Comparison of ENCODE assay signal across 8 cellular contexts in the genomic region with DNA sequence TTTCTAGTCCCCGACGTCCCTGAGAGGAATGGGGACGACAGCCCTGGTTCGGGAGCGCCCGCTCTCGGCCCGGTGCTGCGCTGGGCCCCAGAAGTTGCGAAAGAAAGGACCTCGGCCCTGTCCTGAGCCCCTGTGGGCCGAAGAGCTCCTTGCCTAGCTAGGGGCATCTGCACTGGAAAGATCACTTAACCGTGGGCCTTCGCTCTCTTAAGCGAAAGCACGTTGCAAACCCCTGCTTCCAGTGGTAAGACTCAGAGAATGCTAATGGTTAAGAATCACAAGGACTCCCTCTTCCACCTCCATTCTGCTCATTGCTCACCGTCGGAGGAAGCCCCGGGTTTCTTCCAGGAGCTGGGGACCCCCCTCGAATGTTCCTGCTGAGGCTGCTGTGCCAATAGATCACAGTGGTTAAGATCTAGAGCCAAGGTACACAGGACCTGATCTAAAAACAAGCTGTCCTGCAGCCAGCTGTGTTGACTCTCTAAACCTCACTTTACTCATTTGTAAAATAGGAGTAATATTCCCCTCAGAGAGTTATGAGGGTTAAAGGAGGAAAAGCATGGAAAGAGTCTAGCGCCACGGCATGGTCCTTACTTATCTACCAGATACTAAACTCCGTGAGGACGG. TPM values are rescaled to one million over a fixed set of nuclear protein-coding genes. Genes with fewer than 3 reads are reported as not detected.
DNase-seq lines count a peak whose midpoint lies in the region; ATAC-seq and TF ChIP-seq lines count a peak whose summit lies in the region.

No MANE protein-coding gene starts in this region.

- 3 to 11% methylated on average over 24 of the region's 24 CpGs for WGBS in sigmoid colon, 2 donors

- H3K9me2 ChIP-seq in SU-DHL-6 (replicated peaks; ENCODE audit: insufficient read depth, low read length), result no peaks in the 10 kb centered on the region

- H3F3A ChIP-seq in SU-DHL-6 (ENCODE audit: insufficient read depth), result no peaks in the 10 kb centered on the region

- H3K9ac ChIP-seq in SU-DHL-6 (ENCODE audit: low read length), result peak overlapping the region; percentile 86

- TF ChIP-seq CTCF in 22Rv1 (IDR thresholded peaks at IDR 0.05) (no peak), SU-DHL-6 (IDR thresholded peaks at IDR 0.05; ENCODE audit: insufficient read depth, low read length, poor library complexity, severe bottlenecking) (no peak), fibroblast of pulmonary artery (IDR thresholded peaks at IDR 0.05; ENCODE audit: low read length, missing control alignments) (no peak), sigmoid colon (IDR thresholded peaks at IDR 0.05) (no peak)

- DNase-seq in fibroblast of pulmonary artery (ENCODE audit: low read depth) (peak; percentile 20), sigmoid colon (no peak), T1000 (lab: John Stamatoyannopoulos, UW) (no peak), NCI-H345 (lab: John Stamatoyannopoulos, UW) (no peak)

- TF ChIP-seq POLR2A in sigmoid colon (IDR thresholded peaks at IDR 0.05), result no peak

- ATAC-seq in GM19455 (IDR thresholded peaks at IDR 0.05; ENCODE audit: unreplicated experiment) (peak; percentile 34), HG02885 (IDR thresholded peaks at IDR 0.05; ENCODE audit: poor library complexity, unreplicated experiment) (no peak)

- H3K79me2 ChIP-seq in SU-DHL-6 (ENCODE audit: insufficient read depth, low read length), result peaks cover 9% of the 10 kb centered on the region

- peak overlapping the region; percentile 85 for H2AFZ ChIP-seq in SU-DHL-6 (ENCODE audit: low read depth, low read length, severe bottlenecking)

- peaks cover 0 to 20% (median 14%) of the 10 kb centered on the region in 4 donors for H3K4me1 ChIP-seq in sigmoid colon

- peak overlapping the region; percentile 63 for H3K4me2 ChIP-seq in SU-DHL-6 (ENCODE audit: low read depth, low read length, poor library complexity, severe bottlenecking)

- H3K4me3 ChIP-seq in SU-DHL-6 (ENCODE audit: insufficient read depth, low read length, poor library complexity, severe bottlenecking) (peak overlapping the region; percentile 92), fibroblast of pulmonary artery (replicated peaks; ENCODE audit: low read depth, low read length) (peak overlapping the region; percentile 84), sigmoid colon (peak overlapping the region; percentile 76 to 98 (median 93))

- intact Hi-C loops in sigmoid colon (cut with DNase I), result loop anchor here (1.0 kb wide), 1 partner anchor 13 kb away; a partner anchor contains a TSS

- H3K27me3 ChIP-seq in SU-DHL-6 (ENCODE audit: low read length) (no peaks in the 10 kb centered on the region), sigmoid colon (no peaks in the 10 kb centered on the region)

- H3K9me3 ChIP-seq in SU-DHL-6 (ENCODE audit: insufficient read depth, low read length), result no peaks in the 10 kb centered on the region
- no peaks in the 10 kb centered on the region for H3K9me3 ChIP-seq in sigmoid colon

- TF ChIP-seq EP300 in sigmoid colon (IDR thresholded peaks at IDR 0.05), result no peak

- H3K36me3 ChIP-seq in SU-DHL-6 (ENCODE audit: low read length) (0 out of 2 replicates have a peak, but pooled peaks cover 3% of the 10 kb centered on the region), sigmoid colon (peaks cover 0 to 33% (median 5%) of the 10 kb centered on the region in 4 donors)

- H3K27ac ChIP-seq in 22Rv1 (peak overlapping the region; percentile 81), SU-DHL-6 (ENCODE audit: low read depth, low read length) (no peak overlapping the region), sigmoid colon (peak overlapping the region; percentile 87 to 94 (median 94))

- H4K20me1 ChIP-seq in SU-DHL-6 (ENCODE audit: low read depth, low read length), result no peaks in the 10 kb centered on the region

RNA-seq across cellular contexts. Expression of a gene that starts 0.7 kb away (rescaled TPM):
- 1,000 to 10,000 TPM in 1 of 4 donors, 100 to 1,000 TPM in 1, 10 to 100 TPM in 2; 83.8 to 2,991 (median 182) TPM for total RNA-seq in sigmoid colon
- polyA plus RNA-seq in sigmoid colon, result 100 to 1,000 TPM in 2 of 3 donors, 10 to 100 TPM in 1; 55.3 to 125 (median 113) TPM

RNA-seq across cellular contexts. Expression of a gene that starts 12.3 kb away (rescaled TPM):
- 10 to 100 TPM; 36.1 to 57.1 (median 44.9) TPM for total RNA-seq in sigmoid colon
- 1 to 10 TPM; 2.1 to 5.4 (median 5.3) TPM for polyA plus RNA-seq in sigmoid colon
